Comparison of ENCODE assay signal across 1 cellular context in the genomic region with DNA sequence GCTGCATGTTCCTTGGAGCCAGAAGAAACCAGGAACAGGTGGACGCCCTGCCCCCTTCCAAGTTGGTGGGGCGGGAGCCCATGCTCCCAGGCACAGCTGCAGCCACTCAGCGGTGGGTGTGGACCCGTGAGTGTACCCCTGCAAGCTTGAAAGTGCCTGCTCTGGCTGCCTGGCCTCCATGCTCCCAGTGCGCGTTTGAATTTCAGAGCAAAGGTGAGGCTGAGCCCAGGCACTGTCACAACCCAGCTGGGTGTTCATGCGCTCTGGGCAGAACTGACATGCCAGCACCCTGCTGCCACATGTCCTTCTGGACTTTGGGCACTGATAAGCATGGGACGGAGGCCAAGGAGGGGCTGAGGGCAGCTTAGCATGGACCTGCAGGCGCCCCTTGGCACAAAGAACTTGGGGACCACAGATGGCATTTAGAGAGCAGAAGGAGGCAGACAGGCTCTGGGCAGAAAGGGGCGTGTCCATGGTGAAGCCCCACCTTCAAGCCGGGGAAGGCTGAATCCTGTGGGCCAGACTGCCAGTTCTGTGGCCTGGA.
TF ChIP-seq lines count a peak whose summit lies in the region.

No MANE protein-coding gene starts in this region.

TF ChIP-seq in WTC11, 78 proteins besides CTCF, POLR2A, EP300 and RAD21 (continued from another document):
- TF ChIP-seq, protein P1, sequence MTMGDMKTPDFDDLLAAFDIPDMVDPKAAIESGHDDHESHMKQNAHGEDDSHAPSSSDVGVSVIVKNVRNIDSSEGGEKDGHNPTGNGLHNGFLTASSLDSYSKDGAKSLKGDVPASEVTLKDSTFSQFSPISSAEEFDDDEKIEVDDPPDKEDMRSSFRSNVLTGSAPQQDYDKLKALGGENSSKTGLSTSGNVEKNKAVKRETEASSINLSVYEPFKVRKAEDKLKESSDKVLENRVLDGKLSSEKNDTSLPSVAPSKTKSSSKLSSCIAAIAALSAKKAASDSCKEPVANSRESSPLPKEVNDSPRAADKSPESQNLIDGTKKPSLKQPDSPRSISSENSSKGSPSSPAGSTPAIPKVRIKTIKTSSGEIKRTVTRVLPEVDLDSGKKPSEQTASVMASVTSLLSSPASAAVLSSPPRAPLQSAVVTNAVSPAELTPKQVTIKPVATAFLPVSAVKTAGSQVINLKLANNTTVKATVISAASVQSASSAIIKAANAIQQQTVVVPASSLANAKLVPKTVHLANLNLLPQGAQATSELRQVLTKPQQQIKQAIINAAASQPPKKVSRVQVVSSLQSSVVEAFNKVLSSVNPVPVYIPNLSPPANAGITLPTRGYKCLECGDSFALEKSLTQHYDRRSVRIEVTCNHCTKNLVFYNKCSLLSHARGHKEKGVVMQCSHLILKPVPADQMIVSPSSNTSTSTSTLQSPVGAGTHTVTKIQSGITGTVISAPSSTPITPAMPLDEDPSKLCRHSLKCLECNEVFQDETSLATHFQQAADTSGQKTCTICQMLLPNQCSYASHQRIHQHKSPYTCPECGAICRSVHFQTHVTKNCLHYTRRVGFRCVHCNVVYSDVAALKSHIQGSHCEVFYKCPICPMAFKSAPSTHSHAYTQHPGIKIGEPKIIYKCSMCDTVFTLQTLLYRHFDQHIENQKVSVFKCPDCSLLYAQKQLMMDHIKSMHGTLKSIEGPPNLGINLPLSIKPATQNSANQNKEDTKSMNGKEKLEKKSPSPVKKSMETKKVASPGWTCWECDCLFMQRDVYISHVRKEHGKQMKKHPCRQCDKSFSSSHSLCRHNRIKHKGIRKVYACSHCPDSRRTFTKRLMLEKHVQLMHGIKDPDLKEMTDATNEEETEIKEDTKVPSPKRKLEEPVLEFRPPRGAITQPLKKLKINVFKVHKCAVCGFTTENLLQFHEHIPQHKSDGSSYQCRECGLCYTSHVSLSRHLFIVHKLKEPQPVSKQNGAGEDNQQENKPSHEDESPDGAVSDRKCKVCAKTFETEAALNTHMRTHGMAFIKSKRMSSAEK (CRISPR knock-in tag; IDR thresholded peaks at IDR 0.05; ENCODE audit: borderline replicate concordance): no peak
- TF ChIP-seq, protein P2, sequence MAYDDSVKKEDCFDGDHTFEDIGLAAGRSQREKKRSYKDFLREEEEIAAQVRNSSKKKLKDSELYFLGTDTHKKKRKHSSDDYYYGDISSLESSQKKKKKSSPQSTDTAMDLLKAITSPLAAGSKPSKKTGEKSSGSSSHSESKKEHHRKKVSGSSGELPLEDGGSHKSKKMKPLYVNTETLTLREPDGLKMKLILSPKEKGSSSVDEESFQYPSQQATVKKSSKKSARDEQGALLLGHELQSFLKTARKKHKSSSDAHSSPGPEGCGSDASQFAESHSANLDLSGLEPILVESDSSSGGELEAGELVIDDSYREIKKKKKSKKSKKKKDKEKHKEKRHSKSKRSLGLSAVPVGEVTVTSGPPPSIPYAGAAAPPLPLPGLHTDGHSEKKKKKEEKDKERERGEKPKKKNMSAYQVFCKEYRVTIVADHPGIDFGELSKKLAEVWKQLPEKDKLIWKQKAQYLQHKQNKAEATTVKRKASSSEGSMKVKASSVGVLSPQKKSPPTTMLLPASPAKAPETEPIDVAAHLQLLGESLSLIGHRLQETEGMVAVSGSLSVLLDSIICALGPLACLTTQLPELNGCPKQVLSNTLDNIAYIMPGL (CRISPR knock-in tag; IDR thresholded peaks at IDR 0.05): no peak
- no peak for TF ChIP-seq NFE2L1 (CRISPR knock-in tag; IDR thresholded peaks at IDR 0.05)
- TF ChIP-seq SMAD4 (CRISPR knock-in tag; IDR thresholded peaks at IDR 0.05): no peak
- TF ChIP-seq, protein P3, sequence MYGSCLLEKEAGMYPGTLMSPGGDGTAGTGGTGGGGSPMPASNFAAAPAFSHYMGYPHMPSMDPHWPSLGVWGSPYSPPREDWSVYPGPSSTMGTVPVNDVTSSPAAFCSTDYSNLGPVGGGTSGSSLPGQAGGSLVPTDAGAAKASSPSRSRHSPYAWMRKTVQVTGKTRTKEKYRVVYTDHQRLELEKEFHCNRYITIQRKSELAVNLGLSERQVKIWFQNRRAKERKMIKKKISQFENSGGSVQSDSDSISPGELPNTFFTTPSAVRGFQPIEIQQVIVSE (CRISPR knock-in tag; IDR thresholded peaks at IDR 0.05; ENCODE audit: borderline replicate concordance): no peak
- no peak for TF ChIP-seq ZNF263 (CRISPR knock-in tag; IDR thresholded peaks at IDR 0.05; ENCODE audit: low read depth)
- TF ChIP-seq, protein P4, sequence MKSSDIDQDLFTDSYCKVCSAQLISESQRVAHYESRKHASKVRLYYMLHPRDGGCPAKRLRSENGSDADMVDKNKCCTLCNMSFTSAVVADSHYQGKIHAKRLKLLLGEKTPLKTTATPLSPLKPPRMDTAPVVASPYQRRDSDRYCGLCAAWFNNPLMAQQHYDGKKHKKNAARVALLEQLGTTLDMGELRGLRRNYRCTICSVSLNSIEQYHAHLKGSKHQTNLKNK (CRISPR knock-in tag; IDR thresholded peaks at IDR 0.05): no peak
- TF ChIP-seq, protein P5, sequence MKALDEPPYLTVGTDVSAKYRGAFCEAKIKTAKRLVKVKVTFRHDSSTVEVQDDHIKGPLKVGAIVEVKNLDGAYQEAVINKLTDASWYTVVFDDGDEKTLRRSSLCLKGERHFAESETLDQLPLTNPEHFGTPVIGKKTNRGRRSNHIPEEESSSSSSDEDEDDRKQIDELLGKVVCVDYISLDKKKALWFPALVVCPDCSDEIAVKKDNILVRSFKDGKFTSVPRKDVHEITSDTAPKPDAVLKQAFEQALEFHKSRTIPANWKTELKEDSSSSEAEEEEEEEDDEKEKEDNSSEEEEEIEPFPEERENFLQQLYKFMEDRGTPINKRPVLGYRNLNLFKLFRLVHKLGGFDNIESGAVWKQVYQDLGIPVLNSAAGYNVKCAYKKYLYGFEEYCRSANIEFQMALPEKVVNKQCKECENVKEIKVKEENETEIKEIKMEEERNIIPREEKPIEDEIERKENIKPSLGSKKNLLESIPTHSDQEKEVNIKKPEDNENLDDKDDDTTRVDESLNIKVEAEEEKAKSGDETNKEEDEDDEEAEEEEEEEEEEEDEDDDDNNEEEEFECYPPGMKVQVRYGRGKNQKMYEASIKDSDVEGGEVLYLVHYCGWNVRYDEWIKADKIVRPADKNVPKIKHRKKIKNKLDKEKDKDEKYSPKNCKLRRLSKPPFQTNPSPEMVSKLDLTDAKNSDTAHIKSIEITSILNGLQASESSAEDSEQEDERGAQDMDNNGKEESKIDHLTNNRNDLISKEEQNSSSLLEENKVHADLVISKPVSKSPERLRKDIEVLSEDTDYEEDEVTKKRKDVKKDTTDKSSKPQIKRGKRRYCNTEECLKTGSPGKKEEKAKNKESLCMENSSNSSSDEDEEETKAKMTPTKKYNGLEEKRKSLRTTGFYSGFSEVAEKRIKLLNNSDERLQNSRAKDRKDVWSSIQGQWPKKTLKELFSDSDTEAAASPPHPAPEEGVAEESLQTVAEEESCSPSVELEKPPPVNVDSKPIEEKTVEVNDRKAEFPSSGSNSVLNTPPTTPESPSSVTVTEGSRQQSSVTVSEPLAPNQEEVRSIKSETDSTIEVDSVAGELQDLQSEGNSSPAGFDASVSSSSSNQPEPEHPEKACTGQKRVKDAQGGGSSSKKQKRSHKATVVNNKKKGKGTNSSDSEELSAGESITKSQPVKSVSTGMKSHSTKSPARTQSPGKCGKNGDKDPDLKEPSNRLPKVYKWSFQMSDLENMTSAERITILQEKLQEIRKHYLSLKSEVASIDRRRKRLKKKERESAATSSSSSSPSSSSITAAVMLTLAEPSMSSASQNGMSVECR (CRISPR knock-in tag; IDR thresholded peaks at IDR 0.05; ENCODE audit: borderline replicate concordance): no peak
